Comparison of ENCODE assay signal across 1 cellular context in genomic region chr6:46648869-46649488, GRCh38.
TF ChIP-seq lines count a peak whose summit lies in the region.

No MANE protein-coding gene starts in this region.

TF ChIP-seq in liver, 16 proteins besides CTCF, POLR2A, EP300 and RAD21 (continued from another document):
- TF ChIP-seq FOXA2 (IDR thresholded peaks at IDR 0.05) (peak; percentile 48), ZBTB33 (IDR thresholded peaks at IDR 0.05) (peak; percentile 50), HNF4G (IDR thresholded peaks at IDR 0.05) (peak; percentile 15), GABPA (IDR thresholded peaks at IDR 0.05 in 1 of 2, conservative IDR thresholded peaks at IDR 0.05 in 1 of 2) (no peak), JUND (IDR thresholded peaks at IDR 0.05) (peak; percentile 88 to 92), HNF4A (conservative IDR thresholded peaks at IDR 0.05) (peak; percentile 76 to 89), TAF1 (conservative IDR thresholded peaks at IDR 0.05) (no peak), NR2F2 (IDR thresholded peaks at IDR 0.05) (no peak)
TF ChIP-seq in liver: peak in this region for 11.
